In the genomic region with DNA sequence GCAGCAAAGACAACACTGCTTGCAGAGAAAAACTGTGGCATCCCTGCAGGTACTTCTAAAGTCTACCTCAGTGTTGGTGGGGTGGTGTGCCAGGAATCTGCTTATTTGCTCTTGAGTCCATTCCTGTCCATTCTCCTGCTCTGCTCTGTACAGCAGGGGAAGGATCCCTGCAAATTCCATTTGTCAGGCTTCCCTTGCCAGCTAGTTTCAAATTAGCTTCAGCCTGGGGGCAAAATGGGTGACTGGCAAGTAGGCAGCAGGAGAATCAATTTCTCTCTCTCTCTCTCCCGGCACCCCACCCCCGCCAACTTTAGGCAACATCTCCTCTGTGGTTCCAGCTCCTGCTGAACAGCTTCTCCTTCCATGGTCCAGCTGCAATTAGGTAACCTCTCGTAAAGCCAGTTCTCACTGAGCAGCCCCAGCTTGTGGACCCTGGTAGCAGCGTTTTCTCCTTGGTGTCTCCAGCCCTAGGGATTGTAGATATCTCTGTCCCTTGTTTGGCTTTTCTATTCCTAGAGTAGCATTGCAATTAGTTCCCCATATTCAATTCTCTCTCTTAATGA, we compare ENCODE assay signal across 16 cellular contexts.
"Had no signal": no experiment of that assay in that cellular context is flagged by ENCODE, and none has a peak within 500 bp of the region (broad histone marks: within the 10 kb centered on the region; RNA-seq: fewer than 3 reads in every experiment).

No MANE protein-coding gene starts in this region.

- H3K4me3 Mint-ChIP-seq: activated naive CD4-positive, alpha-beta T cell treated with anti-CD3 and anti-CD28 coated beads, Interleukin-2, amount 50 U/mL, for 24 hours; memory B cell had no signal

- H3K36me3 ChIP-seq: colonic mucosa, esophagus squamous epithelium, heart left ventricle, sigmoid colon had no signal

- H3K36me3 Mint-ChIP-seq: activated naive CD4-positive, alpha-beta T cell treated with anti-CD3 and anti-CD28 coated beads, Interleukin-2, amount 50 U/mL, for 24 hours; memory B cell had no signal

- H3K9me3 ChIP-seq: colonic mucosa, esophagus squamous epithelium, heart left ventricle, sigmoid colon had no signal

- H3K27ac Mint-ChIP-seq: memory B cell had no signal

- H3K9me3 Mint-ChIP-seq: activated naive CD4-positive, alpha-beta T cell treated with anti-CD3 and anti-CD28 coated beads, Interleukin-2, amount 50 U/mL, for 24 hours; memory B cell had no signal

- ATAC-seq: heart left ventricle, left lobe of liver had no signal

- H3K27me3 ChIP-seq: colonic mucosa, esophagus squamous epithelium, sigmoid colon had no signal

- H3K27ac ChIP-seq: colonic mucosa, esophagus squamous epithelium, heart left ventricle, sigmoid colon had no signal

- H3K4me3 ChIP-seq: colonic mucosa, esophagus squamous epithelium, heart left ventricle, sigmoid colon had no signal

- H3K27me3 Mint-ChIP-seq: activated naive CD4-positive, alpha-beta T cell treated with anti-CD3 and anti-CD28 coated beads, Interleukin-2, amount 50 U/mL, for 24 hours; memory B cell had no signal

- DNase-seq: activated CD4-positive, alpha-beta T cell treated with anti-CD3 and anti-CD28 coated beads, Interleukin-2, amount 50 U/mL, for 1 hour; activated CD4-positive, CD25-positive, alpha-beta regulatory T cell; activated effector memory CD4-positive, alpha-beta T cell treated with Interleukin-2 at 50 U/mL for 16 hours; activated T-cell treated with anti-CD3 and anti-CD28 coated beads, Interleukin-2, amount 50 U/mL, for 1 hour; caudate nucleus; colonic mucosa; esophagus squamous epithelium; foreskin fibroblast; heart left ventricle; sigmoid colon; stimulated activated CD4-positive, alpha-beta T cell treated with anti-CD3 and anti-CD28 coated beads, Interleukin-2, amount 100 ng/mL, for 24 hours; stimulated activated naive CD4-positive, alpha-beta T cell; trophoblast cell had no signal
